15 cellular contexts compared by ENCODE assay signal in the genomic region with DNA sequence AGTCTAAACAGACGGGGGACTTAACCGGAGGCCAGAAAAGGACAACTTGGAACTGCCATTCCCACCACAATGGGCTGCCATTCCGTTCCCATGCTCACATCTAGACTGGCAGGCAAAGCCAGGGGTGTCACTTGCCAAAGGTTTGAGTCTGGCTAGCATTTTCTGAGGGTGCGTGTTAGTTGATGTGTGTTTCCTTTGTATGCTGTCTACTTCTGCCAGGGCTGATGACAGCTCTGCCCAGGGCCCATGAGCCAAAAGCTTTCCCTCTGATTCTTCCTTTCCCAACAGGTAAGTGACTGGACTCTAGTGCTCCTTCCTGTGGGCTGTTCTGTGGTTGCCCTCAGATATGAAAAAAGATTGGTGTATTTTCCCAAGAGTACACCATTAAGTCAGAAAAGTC.
DNase-seq lines count a peak whose midpoint lies in the region; ATAC-seq and TF ChIP-seq lines count a peak whose summit lies in the region.
"Had no signal": no experiment of that assay in that cellular context is flagged by ENCODE, and none has a peak within 500 bp of the region (broad histone marks: within the 10 kb centered on the region; RNA-seq: fewer than 3 reads in every experiment).

No MANE protein-coding gene starts in this region.

- H3K4me3 Mint-ChIP-seq in HFFc6 = no peak overlapping the region
- H3K4me3 Mint-ChIP-seq: activated T-cell treated with anti-CD3 and anti-CD28 coated beads, Interleukin-2, amount 50 U/mL, for 72 hours; CD4-positive, CD25-positive, alpha-beta regulatory T cell; stimulated activated naive CD8-positive, alpha-beta T cell treated with anti-CD3 and anti-CD28 coated beads, Interleukin-15, Interleukin-2, amounts not matched to agents 100 ng/mL and 50 ng/mL, for 24 hours had no signal

- H3K4me1 ChIP-seq in left lung = peaks cover 29 to 32% of the 10 kb centered on the region in 2 donors
- H3K4me1 ChIP-seq in stomach smooth muscle (ENCODE audit: control insufficient read depth, insufficient read depth, low read length) = peaks cover 27% of the 10 kb centered on the region

- H3K9ac ChIP-seq in stomach smooth muscle (ENCODE audit: low read length in 2 of 2) = peak overlapping the region in 1 of 2 donors; percentile 13

- no peak overlapping the region for H3K27ac Mint-ChIP-seq in HFFc6
- H3K27ac Mint-ChIP-seq: activated T-cell treated with anti-CD3 and anti-CD28 coated beads, Interleukin-2, amount 50 U/mL, for 72 hours; CD4-positive, CD25-positive, alpha-beta regulatory T cell; stimulated activated naive CD8-positive, alpha-beta T cell treated with anti-CD3 and anti-CD28 coated beads, Interleukin-15, Interleukin-2, amounts not matched to agents 100 ng/mL and 50 ng/mL, for 24 hours had no signal

- peaks cover 36% of the 10 kb centered on the region for H3K4me1 Mint-ChIP-seq in HFFc6 (ENCODE audit: low read depth)
- H3K4me1 Mint-ChIP-seq: CD4-positive, CD25-positive, alpha-beta regulatory T cell had no signal

- H3K36me3 Mint-ChIP-seq in HFFc6 (ENCODE audit: low read depth) = no peaks in the 10 kb centered on the region
- H3K36me3 Mint-ChIP-seq: CD4-positive, CD25-positive, alpha-beta regulatory T cell had no signal

- H3K27me3 Mint-ChIP-seq in HFFc6 (ENCODE audit: insufficient read depth) = peaks cover 3% of the 10 kb centered on the region; the same call in 1 of the 2 replicates
- H3K27me3 Mint-ChIP-seq: CD4-positive, CD25-positive, alpha-beta regulatory T cell had no signal

- H3K36me3 ChIP-seq in left lung (no peaks in the 10 kb centered on the region), stomach smooth muscle (ENCODE audit: control insufficient read depth in 2 of 2, insufficient read depth in 2 of 2, low read length in 2 of 2) (no peaks in the 10 kb centered on the region)

- H3K4me3 ChIP-seq in left lung (no peak overlapping the region), stomach smooth muscle (ENCODE audit: low read length in 2 of 2) (peak overlapping the region in 1 of 2 donors; percentile 8)

- no peaks in the 10 kb centered on the region for H3K9me3 Mint-ChIP-seq in HFFc6
- H3K9me3 Mint-ChIP-seq: activated T-cell treated with anti-CD3 and anti-CD28 coated beads, Interleukin-2, amount 50 U/mL, for 72 hours; stimulated activated naive CD8-positive, alpha-beta T cell treated with anti-CD3 and anti-CD28 coated beads, Interleukin-15, Interleukin-2, amounts not matched to agents 100 ng/mL and 50 ng/mL, for 24 hours had no signal

- intact Hi-C loops in left lung (cut with DNase I) = no loop called here

- H3K27ac ChIP-seq in left lung = peak overlapping the region; percentile 37 to 48
- H3K27ac ChIP-seq in stomach smooth muscle (ENCODE audit: low read length) = peak overlapping the region; percentile 60

- no peaks in the 10 kb centered on the region for H3K27me3 ChIP-seq in left lung
- H3K27me3 ChIP-seq in stomach smooth muscle (ENCODE audit: control insufficient read depth in 1 of 2, insufficient read depth in 2 of 2, low read length in 2 of 2) = no peaks in the 10 kb centered on the region

- TF ChIP-seq CTCF in left lung (IDR thresholded peaks at IDR 0.05) (no peak), HFFc6 (IDR thresholded peaks at IDR 0.05) (no peak)

- DNase-seq in M059J (ENCODE audit: low read depth) (peak; percentile 41), cerebellar cortex (ENCODE audit: low spot score) (peak; percentile 63), left lung (no peak), HFFc6 (no peak), NCI-H1105 treated with DMSO at 0.1 percent for 48 hours (lab: John Stamatoyannopoulos, UW) (no peak), NCI-H2107 (lab: John Stamatoyannopoulos, UW) (no peak)
- DNase-seq: activated CD4-positive, alpha-beta T cell treated with anti-CD3 and anti-CD28 coated beads for 4 hours; activated T-cell treated with anti-CD3 and anti-CD28 coated beads, Interleukin-2, amount 50 U/mL, for 72 hours; CD4-positive, CD25-positive, alpha-beta regulatory T cell; NCI-H2171; retina; stimulated activated CD4-positive, alpha-beta T cell treated with anti-CD3 and anti-CD28 coated beads, Interleukin-4, amount 100 ng/mL, for 4 hours had no signal

- H3K9me3 ChIP-seq in left lung (no peaks in the 10 kb centered on the region), stomach smooth muscle (ENCODE audit: control insufficient read depth in 2 of 2, low read length in 2 of 2) (no peaks in the 10 kb centered on the region)

- ATAC-seq in left lung (peak; percentile 17), HG03139 (IDR thresholded peaks at IDR 0.05; ENCODE audit: unreplicated experiment) (no peak)
- ATAC-seq: activated T-cell treated with anti-CD3 and anti-CD28 coated beads, Interleukin-2, amount 50 U/mL, for 72 hours had no signal

Comparison
In these comparisons a context has a peak if more than half of its experiments do, and no peak if none do; other contexts are left out.
1. DNase-seq: peak in M059J (single experiment) and cerebellar cortex (single experiment); none in left lung (0 of 2), HFFc6 (single experiment), NCI-H1105 treated with DMSO at 0.1 percent for 48 hours (single experiment) and NCI-H2107 (single experiment).